Comparison of ENCODE assay signal across 8 cellular contexts in genomic region chr12:43401096-43401495, GRCh38.
"Had no signal": no experiment of that assay in that cellular context is flagged by ENCODE, and none has a peak within 500 bp of the region (broad histone marks: within the 10 kb centered on the region; RNA-seq: fewer than 3 reads in every experiment).

No MANE protein-coding gene starts in this region.

- FAIRE-seq: G401.6, GM12878, GM12891, GM12892, GM18507, GM19239 had no signal

- ATAC-seq: GM12878 had no signal

- DNase-seq: GDM1, GF-D8 had no signal

- H3K4me3 ChIP-seq: GM12878 had no signal
